In genomic region chr12:68806488-68807237, GRCh38 we compare ENCODE assay signal across 9 cellular contexts. TPM values are rescaled to one million over a fixed set of nuclear protein-coding genes. Genes with fewer than 3 reads are reported as not detected.
A peak's percentile ranks its signal among the peaks of the same experiment; 100 is the strongest.
DNase-seq lines count a peak whose midpoint lies in the region; ATAC-seq and TF ChIP-seq lines count a peak whose summit lies in the region.
"Had no signal": no experiment of that assay in that cellular context is flagged by ENCODE, and none has a peak within 500 bp of the region (broad histone marks: within the 10 kb centered on the region; RNA-seq: fewer than 3 reads in every experiment).

No MANE protein-coding gene starts in this region.

- H3K27me3 ChIP-seq in gastroesophageal sphincter = no peaks in the 10 kb centered on the region
- H3K27me3 ChIP-seq in subcutaneous abdominal adipose tissue (ENCODE audit: control insufficient read depth in 5 of 5, insufficient read depth in 4 of 5, low read length in 5 of 5) = no peaks in the 10 kb centered on the region

- H3K4me1 ChIP-seq in gastroesophageal sphincter = peaks cover 0 to 35% (median 0%) of the 10 kb centered on the region in 3 donors
- peaks cover 0 to 21% (median 13%) of the 10 kb centered on the region in 5 donors for H3K4me1 ChIP-seq in subcutaneous abdominal adipose tissue (ENCODE audit: control insufficient read depth in 5 of 5, insufficient read depth in 5 of 5, low read length in 5 of 5)

- H3K9ac ChIP-seq in subcutaneous abdominal adipose tissue (ENCODE audit: low read length in 5 of 5) = no peak overlapping the region

- DNase-seq in NOMO-1 (lab: John Stamatoyannopoulos, UW; ENCODE audit: unreplicated experiment in 2 of 2) (peak; percentile 8 to 23), NOMO-1 treated with dmso at 0.1 percent for 144 hours (lab: John Stamatoyannopoulos, UW; ENCODE audit: unreplicated experiment) (no peak), T-helper 17 cell (no peak), activated gamma-delta T cell treated with Interleukin-2 at 50 U/mL for 16 hours (no peak), GDM1 (lab: John Stamatoyannopoulos, UW) (no peak)
- DNase-seq: dermis blood vessel endothelial cell had no signal

- ATAC-seq in T-helper 17 cell (no peak), gastroesophageal sphincter (no peak), GM21447 (IDR thresholded peaks at IDR 0.05; ENCODE audit: unreplicated experiment) (no peak)

- 81 to 84% methylated on average over 14 to 18 of the region's 18 CpGs for WGBS in gastroesophageal sphincter (ENCODE audit: low coverage in 1 of 2), 2 donors

- TF ChIP-seq POLR2A in gastroesophageal sphincter (IDR thresholded peaks at IDR 0.05) = no peak

- no peaks in the 10 kb centered on the region for H3K9me3 ChIP-seq in T-helper 17 cell (ENCODE audit: control insufficient read depth, low read length, poor library complexity, severe bottlenecking)
- no peaks in the 10 kb centered on the region for H3K9me3 ChIP-seq in gastroesophageal sphincter
- H3K9me3 ChIP-seq in subcutaneous abdominal adipose tissue (ENCODE audit: control insufficient read depth in 5 of 5, low read length in 5 of 5) = no peaks in the 10 kb centered on the region

- no peak for TF ChIP-seq CTCF in gastroesophageal sphincter (IDR thresholded peaks at IDR 0.05)

- TF ChIP-seq EP300 in gastroesophageal sphincter (IDR thresholded peaks at IDR 0.05) = no peak

- H3K4me3 Mint-ChIP-seq in T-helper 17 cell = peak overlapping the region; percentile 94

- H3K36me3 Mint-ChIP-seq in T-helper 17 cell (ENCODE audit: low read depth) = peaks cover 3% of the 10 kb centered on the region

- H3K4me1 Mint-ChIP-seq in T-helper 17 cell = peaks cover 13% of the 10 kb centered on the region

- H3K27ac ChIP-seq in gastroesophageal sphincter = peak overlapping the region in 3 of 4 donors; percentile 98 to 100 (median 100)
- no peak overlapping the region for H3K27ac ChIP-seq in subcutaneous abdominal adipose tissue (ENCODE audit: low read depth, low read length)

- H3K4me3 ChIP-seq in gastroesophageal sphincter (peak overlapping the region in 1 of 2 donors; percentile 97), subcutaneous abdominal adipose tissue (ENCODE audit: low read depth in 1 of 5, low read length in 5 of 5) (peak overlapping the region; percentile 86 to 96 (median 94))

- peak overlapping the region; percentile 97 for H3K27ac Mint-ChIP-seq in T-helper 17 cell

- peaks cover 0 to 19% of the 10 kb centered on the region in 2 donors for H3K36me3 ChIP-seq in gastroesophageal sphincter
- H3K36me3 ChIP-seq in subcutaneous abdominal adipose tissue (ENCODE audit: control insufficient read depth in 5 of 5, insufficient read depth in 5 of 5, low read length in 5 of 5) = peaks cover 0 to 5% (median 0%) of the 10 kb centered on the region in 5 donors

- H3K27me3 Mint-ChIP-seq in T-helper 17 cell = no peaks in the 10 kb centered on the region

RNA-seq across cellular contexts. Expression of gene MDM2, which starts 1.3 kb away (rescaled TPM):
- total RNA-seq in T-helper 17 cell (100 to 1,000 TPM in 1 of 2 donors, 10 to 100 TPM in 1; 96.3 to 101 TPM), gastroesophageal sphincter (10 to 100 TPM; 47.5 to 79.2 (median 57.4) TPM)

Comparison
In these comparisons a context has a peak if more than half of its experiments do, and no peak if none do; other contexts are left out.
1. DNase-seq: peak in NOMO-1 (2 of 2); none in NOMO-1 treated with dmso at 0.1 percent for 144 hours (single experiment), T-helper 17 cell (0 of 3), activated gamma-delta T cell treated with Interleukin-2 at 50 U/mL for 16 hours (single experiment) and GDM1 (single experiment).